Comparison of ENCODE assay signal across 14 cellular contexts in the genomic region with DNA sequence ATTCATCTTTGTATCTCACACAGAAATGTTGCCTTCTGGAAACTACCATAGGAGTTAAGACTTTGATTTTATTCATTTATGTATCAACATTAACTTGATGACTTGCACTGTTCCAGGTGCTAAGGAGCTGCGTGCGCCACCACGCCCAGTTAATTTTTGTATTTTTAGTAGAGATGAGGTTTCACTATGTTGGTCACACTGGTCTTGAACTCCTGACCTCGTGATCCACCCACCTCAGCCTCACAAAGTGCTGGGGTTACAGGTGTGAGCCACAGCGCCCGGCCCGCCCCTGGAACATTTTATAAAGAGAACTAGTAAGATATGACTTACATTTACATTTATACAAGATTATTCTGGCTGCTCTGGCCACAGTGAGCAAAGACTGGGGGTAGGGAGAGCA.
DNase-seq lines count a peak whose midpoint lies in the region; ATAC-seq and TF ChIP-seq lines count a peak whose summit lies in the region.
"Had no signal": no experiment of that assay in that cellular context is flagged by ENCODE, and none has a peak within 500 bp of the region (broad histone marks: within the 10 kb centered on the region; RNA-seq: fewer than 3 reads in every experiment).

No MANE protein-coding gene starts in this region.

- H3K36me3 ChIP-seq in CD8-positive, alpha-beta memory T cell (ENCODE audit: insufficient read depth, low read length) = no peaks in the 10 kb centered on the region
- no peaks in the 10 kb centered on the region for H3K36me3 ChIP-seq in GM23248 (ENCODE audit: low read depth)
- H3K36me3 ChIP-seq: BLaER1 treated with 17β-estradiol and CSF1 and Interleukin-3, amounts not matched to agents 10 nM and 100 nM had no signal

- H4K20me1 ChIP-seq in GM23248 (ENCODE audit: insufficient read depth) = no peaks in the 10 kb centered on the region
- H4K20me1 ChIP-seq: BLaER1 treated with 17β-estradiol and CSF1 and Interleukin-3, amounts not matched to agents 10 nM and 100 nM had no signal

- H3K27me3 ChIP-seq in CD8-positive, alpha-beta memory T cell (ENCODE audit: insufficient read depth, low read length, poor library complexity, severe bottlenecking) = no peaks in the 10 kb centered on the region
- H3K27me3 ChIP-seq in GM23248 (replicated peaks; ENCODE audit: insufficient read depth) = no peaks in the 10 kb centered on the region
- H3K27me3 ChIP-seq: BLaER1 treated with 17β-estradiol and CSF1 and Interleukin-3, amounts not matched to agents 10 nM and 100 nM had no signal

- peaks cover 9% of the 10 kb centered on the region for H3K4me1 Mint-ChIP-seq in activated CD8-positive, alpha-beta T cell treated with anti-CD3 and anti-CD28 coated beads for 36 hours (ENCODE audit: low read depth)
- no peaks in the 10 kb centered on the region for H3K4me1 Mint-ChIP-seq in activated CD8-positive, alpha-beta T cell treated with anti-CD3 and anti-CD28 coated beads, Interleukin-2, amount 10 ng/mL, durations not matched to agents 7 days and 5 days (ENCODE audit: low read depth)
- peaks cover 14 to 22% (median 17%) of the 10 kb centered on the region in 3 donors for H3K4me1 Mint-ChIP-seq in CD8-positive, alpha-beta memory T cell
- H3K4me1 Mint-ChIP-seq in T-helper 17 cell = peaks cover 12% of the 10 kb centered on the region
- peaks cover 4% of the 10 kb centered on the region for H3K4me1 Mint-ChIP-seq in memory B cell

- intact Hi-C loops in activated CD8-positive, alpha-beta T cell treated with anti-CD3 and anti-CD28 coated beads for 36 hours (cut with micrococcal nuclease) = no loop called here

- in situ Hi-C loops in GM23248 (cut with MboI) = loop anchor here (10.0 kb wide), 1 partner anchor 333 kb away; no protein-coding TSS in a partner anchor

- no peak overlapping the region for H3K9ac ChIP-seq in GM23248
- H3K9ac ChIP-seq: BLaER1 treated with 17β-estradiol and CSF1 and Interleukin-3, amounts not matched to agents 10 nM and 100 nM had no signal

- H3F3A ChIP-seq in GM23248 (ENCODE audit: insufficient read depth) = no peaks in the 10 kb centered on the region

- H3K27me3 Mint-ChIP-seq in activated CD8-positive, alpha-beta T cell treated with anti-CD3 and anti-CD28 coated beads for 36 hours = no peaks in the 10 kb centered on the region
- H3K27me3 Mint-ChIP-seq in activated CD8-positive, alpha-beta T cell treated with anti-CD3 and anti-CD28 coated beads, Interleukin-2, amount 10 ng/mL, durations not matched to agents 7 days and 5 days (ENCODE audit: low read depth) = no peaks in the 10 kb centered on the region
- no peaks in the 10 kb centered on the region for H3K27me3 Mint-ChIP-seq in CD8-positive, alpha-beta memory T cell
- H3K27me3 Mint-ChIP-seq in T-helper 17 cell (no peaks in the 10 kb centered on the region), memory B cell (no peaks in the 10 kb centered on the region)
- H3K27me3 Mint-ChIP-seq: CD4-positive, CD25-positive, alpha-beta regulatory T cell had no signal

- no peaks in the 10 kb centered on the region for H3K9me3 Mint-ChIP-seq in activated CD8-positive, alpha-beta T cell treated with anti-CD3 and anti-CD28 coated beads for 36 hours
- no peaks in the 10 kb centered on the region for H3K9me3 Mint-ChIP-seq in activated CD8-positive, alpha-beta T cell treated with anti-CD3 and anti-CD28 coated beads, Interleukin-2, amount 10 ng/mL, durations not matched to agents 7 days and 5 days (ENCODE audit: insufficient read depth)
- H3K9me3 Mint-ChIP-seq in CD8-positive, alpha-beta memory T cell = no peaks in the 10 kb centered on the region
- no peaks in the 10 kb centered on the region for H3K9me3 Mint-ChIP-seq in memory B cell
- H3K9me3 Mint-ChIP-seq: CD4-positive, CD25-positive, alpha-beta regulatory T cell had no signal

- ATAC-seq in activated CD8-positive, alpha-beta T cell treated with anti-CD3 and anti-CD28 coated beads for 36 hours = no peak
- no peak for ATAC-seq in activated CD8-positive, alpha-beta T cell treated with anti-CD3 and anti-CD28 coated beads, Interleukin-2, amount 10 ng/mL, durations not matched to agents 7 days and 5 days
- no peak for ATAC-seq in T-helper 17 cell
- ATAC-seq in memory B cell (ENCODE audit: low read depth) = no peak
- ATAC-seq: GM12878, HCT116 had no signal

- no peak overlapping the region for H3K27ac ChIP-seq in CD8-positive, alpha-beta memory T cell (ENCODE audit: low read depth, low read length)
- no peak overlapping the region for H3K27ac ChIP-seq in GM23248
- H3K27ac ChIP-seq: BLaER1 treated with 17β-estradiol and CSF1 and Interleukin-3, amounts not matched to agents 10 nM and 100 nM had no signal

- no peaks in the 10 kb centered on the region for H3K79me2 ChIP-seq in GM23248 (ENCODE audit: insufficient read depth)

- CTCF ChIA-PET in activated CD8-positive, alpha-beta T cell treated with anti-CD3 and anti-CD28 coated beads for 36 hours (lab: Charles Lee) = no interaction called here
- CTCF ChIA-PET in activated CD8-positive, alpha-beta T cell treated with anti-CD3 and anti-CD28 coated beads, Interleukin-2, amount 10 ng/mL, durations not matched to agents 7 days and 5 days (lab: Charles Lee) = interaction anchor here (0.6 kb wide), 1 partner anchor 219 kb away, joined by 5 read pairs; no protein-coding TSS in a partner anchor
- CTCF ChIA-PET in CD8-positive, alpha-beta memory T cell (lab: Charles Lee) = no interaction called here

- DNase-seq in activated CD8-positive, alpha-beta T cell treated with anti-CD3 and anti-CD28 coated beads for 36 hours = peak; percentile 13
- no peak for DNase-seq in activated CD8-positive, alpha-beta T cell treated with anti-CD3 and anti-CD28 coated beads, Interleukin-2, amount 10 ng/mL, durations not matched to agents 7 days and 5 days
- DNase-seq in CD8-positive, alpha-beta memory T cell = no peak
- DNase-seq in T-helper 17 cell = no peak
- DNase-seq in memory B cell (ENCODE audit: low spot score in 2 of 2) = no peak
- DNase-seq in NCI-H82 treated with DMSO at 0.1 percent for 48 hours (lab: John Stamatoyannopoulos, UW; ENCODE audit: unreplicated experiment) = no peak
- no peak for DNase-seq in GM23248
- DNase-seq: ACHN; Calu3; CD4-positive, CD25-positive, alpha-beta regulatory T cell; DMS 273 treated with DMSO at 0.1 percent for 48 hours had no signal

- H3K9me2 ChIP-seq in GM23248 (ENCODE audit: insufficient read depth) = no peaks in the 10 kb centered on the region

- TF ChIP-seq CTCF in activated CD8-positive, alpha-beta T cell treated with anti-CD3 and anti-CD28 coated beads for 36 hours (IDR thresholded peaks at IDR 0.05) = no peak

- no peak overlapping the region for H3K27ac Mint-ChIP-seq in activated CD8-positive, alpha-beta T cell treated with anti-CD3 and anti-CD28 coated beads for 36 hours
- no peak overlapping the region for H3K27ac Mint-ChIP-seq in activated CD8-positive, alpha-beta T cell treated with anti-CD3 and anti-CD28 coated beads, Interleukin-2, amount 10 ng/mL, durations not matched to agents 7 days and 5 days
- H3K27ac Mint-ChIP-seq in CD8-positive, alpha-beta memory T cell = peak overlapping the region in 6 of 8 donors; percentile 6 to 86 (median 51)
- peak overlapping the region; percentile 44 for H3K27ac Mint-ChIP-seq in T-helper 17 cell
- H3K27ac Mint-ChIP-seq in memory B cell = peak overlapping the region; percentile 71

- H3K36me3 Mint-ChIP-seq in activated CD8-positive, alpha-beta T cell treated with anti-CD3 and anti-CD28 coated beads for 36 hours (ENCODE audit: low read depth) = no peaks in the 10 kb centered on the region
- no peaks in the 10 kb centered on the region for H3K36me3 Mint-ChIP-seq in activated CD8-positive, alpha-beta T cell treated with anti-CD3 and anti-CD28 coated beads, Interleukin-2, amount 10 ng/mL, durations not matched to agents 7 days and 5 days (ENCODE audit: low read depth)
- peaks cover 0 to 2% (median 1%) of the 10 kb centered on the region in 3 donors for H3K36me3 Mint-ChIP-seq in CD8-positive, alpha-beta memory T cell
- H3K36me3 Mint-ChIP-seq in T-helper 17 cell (ENCODE audit: low read depth) = no peaks in the 10 kb centered on the region
- peaks cover 1% of the 10 kb centered on the region for H3K36me3 Mint-ChIP-seq in memory B cell
- H3K36me3 Mint-ChIP-seq: CD4-positive, CD25-positive, alpha-beta regulatory T cell had no signal

- 96 to 98% methylated on average over 7 of the region's 7 CpGs for WGBS in GM23248 (ENCODE audit: low coverage in 1 of 2, low lambda C conversion rate in 2 of 2, missing lambda C conversion rate in 2 of 2), 2 experiments

- H3K4me3 ChIP-seq in CD8-positive, alpha-beta memory T cell (ENCODE audit: low read length) = no peak overlapping the region
- H3K4me3 ChIP-seq in GM23248 = no peak overlapping the region
- H3K4me3 ChIP-seq: BLaER1 treated with 17β-estradiol and CSF1 and Interleukin-3, amounts not matched to agents 10 nM and 100 nM; GM12878 had no signal

- H3K4me1 ChIP-seq in CD8-positive, alpha-beta memory T cell (ENCODE audit: insufficient read depth, low read length) = no peaks in the 10 kb centered on the region
- H3K4me1 ChIP-seq in GM23248 (ENCODE audit: insufficient read depth) = no peaks in the 10 kb centered on the region
- H3K4me1 ChIP-seq: BLaER1 treated with 17β-estradiol and CSF1 and Interleukin-3, amounts not matched to agents 10 nM and 100 nM had no signal

- H2AFZ ChIP-seq in GM23248 = no peak overlapping the region

- no peaks in the 10 kb centered on the region for H3K9me3 ChIP-seq in CD8-positive, alpha-beta memory T cell (ENCODE audit: low read length)
- H3K9me3 ChIP-seq in T-helper 17 cell (ENCODE audit: control insufficient read depth, low read length, poor library complexity, severe bottlenecking) (no peaks in the 10 kb centered on the region), GM23248 (ENCODE audit: low read depth) (no peaks in the 10 kb centered on the region)
- H3K9me3 ChIP-seq: BLaER1 treated with 17β-estradiol and CSF1 and Interleukin-3, amounts not matched to agents 10 nM and 100 nM had no signal

- H3K4me2 ChIP-seq in GM23248 (ENCODE audit: unreplicated experiment) = no peak overlapping the region
- H3K4me2 ChIP-seq: BLaER1 treated with 17β-estradiol and CSF1 and Interleukin-3, amounts not matched to agents 10 nM and 100 nM had no signal

- POLR2A ChIA-PET in activated CD8-positive, alpha-beta T cell treated with anti-CD3 and anti-CD28 coated beads for 36 hours (lab: Charles Lee) = no interaction called here
- POLR2A ChIA-PET in activated CD8-positive, alpha-beta T cell treated with anti-CD3 and anti-CD28 coated beads, Interleukin-2, amount 10 ng/mL, durations not matched to agents 7 days and 5 days (lab: Charles Lee) = no interaction called here
- POLR2A ChIA-PET in CD8-positive, alpha-beta memory T cell (lab: Charles Lee) = no interaction called here

- H3K4me3 Mint-ChIP-seq in activated CD8-positive, alpha-beta T cell treated with anti-CD3 and anti-CD28 coated beads for 36 hours = no peak overlapping the region
- H3K4me3 Mint-ChIP-seq in activated CD8-positive, alpha-beta T cell treated with anti-CD3 and anti-CD28 coated beads, Interleukin-2, amount 10 ng/mL, durations not matched to agents 7 days and 5 days = no peak overlapping the region
- peak overlapping the region in 2 of 7 donors; percentile 12 to 13 for H3K4me3 Mint-ChIP-seq in CD8-positive, alpha-beta memory T cell
- H3K4me3 Mint-ChIP-seq in T-helper 17 cell (no peak overlapping the region), memory B cell (no peak overlapping the region)
- H3K4me3 Mint-ChIP-seq: CD4-positive, CD25-positive, alpha-beta regulatory T cell had no signal

Comparison
In these comparisons a context has a peak if more than half of its experiments do, and no peak if none do; other contexts are left out.
1. H3K27ac Mint-ChIP-seq: peak in CD8-positive, alpha-beta memory T cell (6 of 8), T-helper 17 cell (single experiment) and memory B cell (single experiment); none in activated CD8-positive, alpha-beta T cell treated with anti-CD3 and anti-CD28 coated beads for 36 hours (single experiment) and activated CD8-positive, alpha-beta T cell treated with anti-CD3 and anti-CD28 coated beads, Interleukin-2, amount 10 ng/mL, durations not matched to agents 7 days and 5 days (single experiment).